ENCODE assay signal across 9 cellular contexts in the genomic region with DNA sequence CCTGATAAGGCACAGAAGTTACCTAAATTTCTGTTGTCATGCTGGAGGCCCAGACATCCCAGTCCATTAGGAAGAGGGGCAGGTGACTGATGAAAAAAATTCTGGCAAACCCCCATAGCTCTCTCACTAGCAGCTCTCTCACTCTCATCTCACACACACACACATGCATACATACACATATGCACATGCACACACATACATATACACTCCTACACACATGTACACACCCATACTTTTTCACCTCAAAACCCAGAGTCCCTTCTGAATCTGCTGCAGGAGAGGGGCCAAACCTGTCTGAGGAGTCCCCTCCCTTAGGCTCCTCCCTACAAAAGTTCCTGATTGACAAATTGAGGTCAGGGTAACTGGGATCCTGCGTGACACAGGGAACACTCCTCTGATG. TPM values are rescaled to one million over a fixed set of nuclear protein-coding genes. Genes with fewer than 3 reads are reported as not detected.
"Had no signal": no experiment of that assay in that cellular context is flagged by ENCODE, and none has a peak within 500 bp of the region (broad histone marks: within the 10 kb centered on the region; RNA-seq: fewer than 3 reads in every experiment).

No MANE protein-coding gene starts in this region.

- FAIRE-seq: G401.6, GM12878, GM12891, GM12892, GM18507, GM19239 had no signal

- H3K4me3 ChIP-seq: GM12878 had no signal

- ATAC-seq: GM12878 had no signal

- DNase-seq: GDM1, GF-D8 had no signal

RNA-seq across cellular contexts. Expression of gene SDR42E2, which starts 22.6 kb away (rescaled TPM):
- total RNA-seq: G401, GM12878 had no signal

RNA-seq across cellular contexts. Expression of gene VWA3A, which starts 47.4 kb away (rescaled TPM):
- total RNA-seq: GM12878 had no signal
